1 cellular context compared by ENCODE assay signal in the genomic region with DNA sequence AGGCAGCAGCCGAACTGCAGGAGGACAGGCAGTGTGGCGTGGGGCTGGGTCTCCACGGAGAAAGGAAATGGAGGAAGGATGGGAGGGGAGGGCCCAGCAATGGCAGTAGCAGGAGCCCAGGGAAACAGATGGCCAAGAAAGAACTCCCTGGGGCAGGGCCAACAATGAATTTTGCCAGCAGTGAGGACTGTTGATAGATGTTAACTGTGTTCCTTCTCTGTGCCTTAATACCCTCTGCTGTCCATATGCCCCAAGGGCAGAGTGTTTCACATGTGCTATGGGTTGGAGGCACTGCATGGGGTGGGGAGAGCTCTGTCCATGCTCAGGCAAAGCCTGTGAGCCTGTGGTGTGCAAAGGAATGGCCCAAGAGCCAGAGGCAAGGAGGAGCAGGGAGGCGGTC.
TF ChIP-seq lines count a peak whose summit lies in the region.

No MANE protein-coding gene starts in this region.

TF ChIP-seq in endothelial cell of umbilical vein, 7 proteins besides CTCF, POLR2A, EP300 and RAD21:
- TF ChIP-seq POLR2AphosphoS5 (IDR thresholded peaks at IDR 0.05; ENCODE audit: insufficient read depth, low read depth, low read length) = no peak
- no peak for TF ChIP-seq MYC (IDR thresholded peaks at IDR 0.05; ENCODE audit: low read depth, low read length)
- TF ChIP-seq JUN (IDR thresholded peaks at IDR 0.05; ENCODE audit: borderline replicate concordance, insufficient read depth, insufficient read length, low read depth) = no peak
- TF ChIP-seq GATA2 (IDR thresholded peaks at IDR 0.05; ENCODE audit: insufficient read depth, insufficient read length, low read depth, low read length) = no peak
- no peak for TF ChIP-seq MAX (IDR thresholded peaks at IDR 0.05; ENCODE audit: insufficient read depth, insufficient read length)
- TF ChIP-seq EZH2 (IDR thresholded peaks at IDR 0.05; ENCODE audit: borderline replicate concordance, low read depth, low read length, severe bottlenecking) = no peak
- TF ChIP-seq FOS (IDR thresholded peaks at IDR 0.05; ENCODE audit: borderline replicate concordance, insufficient read depth, low read length) = no peak
